Comparison of ENCODE assay signal across 21 cellular contexts in the genomic region with DNA sequence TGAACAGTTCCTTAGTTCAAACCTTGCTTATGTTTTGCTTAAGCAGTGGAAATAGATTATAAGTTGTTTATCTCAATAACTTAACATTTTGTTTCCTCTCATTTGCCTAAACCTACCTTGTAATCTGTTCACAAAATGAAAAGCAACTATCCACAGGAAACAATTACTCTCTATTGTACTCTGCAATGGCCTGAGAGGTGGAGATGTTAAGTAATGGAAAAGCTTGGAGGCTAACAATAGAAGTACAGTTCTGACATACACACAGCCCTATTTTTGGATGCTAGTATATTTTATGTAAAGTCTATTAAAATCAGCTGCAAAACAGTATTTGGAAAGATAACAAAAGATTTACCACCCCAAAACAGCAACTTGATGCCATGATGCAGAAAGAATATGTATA.
"Had no signal": no experiment of that assay in that cellular context is flagged by ENCODE, and none has a peak within 500 bp of the region (broad histone marks: within the 10 kb centered on the region; RNA-seq: fewer than 3 reads in every experiment).

No MANE protein-coding gene starts in this region.

- FAIRE-seq: frontal cortex, islet of Langerhans had no signal

- ATAC-seq: esophagus mucosa; heart right ventricle; sciatic nerve; stimulated activated naive B cell treated with anti-CD40 and anti-IgM and Interleukin-4, amounts not matched to agents 10 μg/mL and 1 μg/mL and 100 μg/mL, for 72 hours; stimulated activated naive CD8-positive, alpha-beta T cell treated with anti-CD3 and anti-CD28 coated beads, Interleukin-15, amount 100 ng/mL, for 72 hours; upper lobe of right lung had no signal

- H3K4me1 ChIP-seq: heart right ventricle, spleen, testis, tibial nerve, upper lobe of right lung, vagina had no signal

- H3K27ac ChIP-seq: heart right ventricle, spleen, testis, tibial nerve, upper lobe of right lung, vagina had no signal

- H3K36me3 ChIP-seq: heart right ventricle, spleen, tibial nerve, upper lobe of right lung, vagina had no signal

- H3K4me3 ChIP-seq: heart right ventricle, spleen, testis, tibial nerve, upper lobe of right lung, vagina had no signal

- DNase-seq: effector CD4-positive, alpha-beta T cell; heart right ventricle; hypothalamus; kidney glomerular epithelial cell; mesendoderm; naive B cell; occipital lobe; spleen; stimulated activated CD4-positive, alpha-beta T cell treated with anti-CD3 and anti-CD28 coated beads, Interleukin-15, amount 100 ng/mL, for 24 hours; stimulated activated CD4-positive, alpha-beta T cell treated with anti-CD3 and anti-CD28 coated beads, Interleukin-2, amount 100 ng/mL, for 24 hours; stimulated activated CD4-positive, alpha-beta T cell treated with anti-CD3 and anti-CD28 coated beads, Interleukin-4, amount 100 ng/mL, for 4 hours; stimulated activated naive B cell treated with anti-CD40 and anti-IgM and Interleukin-4, amounts not matched to agents 10 μg/mL and 1 μg/mL and 100 μg/mL, for 72 hours; stimulated activated naive CD8-positive, alpha-beta T cell treated with anti-CD3 and anti-CD28 coated beads, Interleukin-15, amount 100 ng/mL, for 72 hours; testis; upper lobe of right lung had no signal

- H3K27me3 ChIP-seq: heart right ventricle, spleen, testis, tibial nerve, upper lobe of right lung, vagina had no signal

- H3K9me3 ChIP-seq: testis, tibial nerve, upper lobe of right lung, vagina had no signal
